ENCODE assay signal across 2 cellular contexts in genomic region chr2:8478133-8478793, GRCh38.
TF ChIP-seq lines count a peak whose summit lies in the region.

No MANE protein-coding gene starts in this region.

TF ChIP-seq in liver, 16 proteins besides CTCF, POLR2A, EP300 and RAD21 (continued from another document):
- TF ChIP-seq ZBTB33 (IDR thresholded peaks at IDR 0.05) (no peak), FOXA2 (IDR thresholded peaks at IDR 0.05) (no peak), ATF3 (IDR thresholded peaks at IDR 0.05) (no peak), REST (IDR thresholded peaks at IDR 0.05) (no peak), HNF4G (IDR thresholded peaks at IDR 0.05) (no peak)

TF ChIP-seq in HepG2, 621 proteins besides CTCF, POLR2A, EP300 and RAD21 (continued from another document):
- no peak for TF ChIP-seq MEF2D (CRISPR knock-in tag; IDR thresholded peaks at IDR 0.05)
- no peak for TF ChIP-seq ZMYM3 (CRISPR knock-in tag; IDR thresholded peaks at IDR 0.05)
- no peak for TF ChIP-seq FOXP1 (IDR thresholded peaks at IDR 0.05)
- no peak for TF ChIP-seq FOXP1 (CRISPR knock-in tag; IDR thresholded peaks at IDR 0.05)
- TF ChIP-seq ZNF225 (CRISPR knock-in tag; IDR thresholded peaks at IDR 0.05) = no peak
- TF ChIP-seq SP140L (CRISPR knock-in tag; IDR thresholded peaks at IDR 0.05; ENCODE audit: borderline replicate concordance) = no peak
- no peak for TF ChIP-seq ZNF724P (CRISPR knock-in tag; IDR thresholded peaks at IDR 0.05; ENCODE audit: borderline replicate concordance)
- TF ChIP-seq ZNF674 (CRISPR knock-in tag; IDR thresholded peaks at IDR 0.05; ENCODE audit: low read depth) = no peak
- no peak for TF ChIP-seq STAT6 (CRISPR knock-in tag; IDR thresholded peaks at IDR 0.05; ENCODE audit: borderline replicate concordance)
- TF ChIP-seq ARID2 (CRISPR knock-in tag; IDR thresholded peaks at IDR 0.05; ENCODE audit: borderline replicate concordance) = no peak
